Comparison of ENCODE assay signal across 15 cellular contexts in the genomic region with DNA sequence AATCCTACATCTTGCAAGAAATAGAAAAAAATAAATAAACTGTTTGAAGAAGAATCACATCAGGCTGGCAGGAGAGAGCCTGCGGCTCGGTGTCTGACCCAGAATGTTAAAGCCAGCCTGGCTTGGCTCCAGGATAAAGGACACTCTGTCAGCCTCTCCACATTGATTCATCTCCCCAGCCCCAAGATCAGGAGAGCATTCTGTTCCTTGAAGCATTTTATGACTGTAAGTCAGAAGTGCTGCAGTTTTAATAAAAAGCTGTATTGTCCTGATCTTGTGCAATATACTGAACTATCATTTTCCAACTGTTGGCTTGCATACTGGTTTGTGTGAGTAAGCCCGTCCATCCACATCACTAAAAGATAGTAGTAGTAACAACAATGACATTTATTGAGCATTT.
DNase-seq lines count a peak whose midpoint lies in the region; FAIRE-seq and TF ChIP-seq lines count a peak whose summit lies in the region.
"Had no signal": no experiment of that assay in that cellular context is flagged by ENCODE, and none has a peak within 500 bp of the region (broad histone marks: within the 10 kb centered on the region; RNA-seq: fewer than 3 reads in every experiment).

No MANE protein-coding gene starts in this region.

- H3K4me3 Mint-ChIP-seq in HFFc6, result no peak overlapping the region
- H3K4me3 Mint-ChIP-seq: CD14-positive monocyte had no signal

- intact Hi-C loops in kidney (cut with DNase I), result no loop called here
- intact Hi-C loops in prostate gland (cut with DNase I), result no loop called here

- H3K4me1 Mint-ChIP-seq in HFFc6 (ENCODE audit: low read depth), result no peaks in the 10 kb centered on the region
- H3K4me1 Mint-ChIP-seq: CD14-positive monocyte had no signal

- H3K27ac ChIP-seq in kidney (ENCODE audit: low read depth in 2 of 2, low read length in 2 of 2) (no peak overlapping the region), prostate gland (no peak overlapping the region)

- H3K9me3 ChIP-seq in kidney (ENCODE audit: control insufficient read depth in 1 of 2, low read length in 2 of 2), result peaks cover 0 to 2% of the 10 kb centered on the region in 2 donors
- no peaks in the 10 kb centered on the region for H3K9me3 ChIP-seq in prostate gland
- H3K9me3 ChIP-seq: Caco-2 had no signal

- no peak for TF ChIP-seq POLR2A in prostate gland (IDR thresholded peaks at IDR 0.05)

- H3K4me1 ChIP-seq in kidney (ENCODE audit: control insufficient read depth in 1 of 2, insufficient read depth in 1 of 2, low read depth in 1 of 2, low read length in 2 of 2), result no peaks in the 10 kb centered on the region
- peaks cover 5% of the 10 kb centered on the region for H3K4me1 ChIP-seq in prostate gland (replicated peaks)

- no peaks in the 10 kb centered on the region for H3K36me3 Mint-ChIP-seq in HFFc6 (ENCODE audit: low read depth)
- H3K36me3 Mint-ChIP-seq: CD14-positive monocyte had no signal

- 8% methylated on average over 3 of the region's 3 CpGs for whole genome bisulfite sequencing in prostate gland

- H3K27ac Mint-ChIP-seq in HFFc6, result no peak overlapping the region
- H3K27ac Mint-ChIP-seq: CD14-positive monocyte had no signal

- no peak overlapping the region for H3K4me3 ChIP-seq in kidney (ENCODE audit: low read length in 2 of 2)
- no peak overlapping the region for H3K4me3 ChIP-seq in prostate gland

- peak; percentile 94 for DNase-seq in COLO829 (ENCODE audit: low spot score)
- peak; percentile 97 for DNase-seq in SK-MEL-5 (ENCODE audit: low read depth, low spot score)
- peak; percentile 52 for DNase-seq in kidney
- peak; percentile 69 for DNase-seq in prostate gland (ENCODE audit: low spot score)
- no peak for DNase-seq in NCI-H226
- DNase-seq in HFFc6, result no peak
- no peak for DNase-seq in H4 (ENCODE audit: low spot score)
- DNase-seq: Caco-2, H7, NCI-H1092, NCI-H1694 treated with DMSO at 0.1 percent for 48 hours, NCI-H446, NCI-H748 treated with DMSO at 0.1 percent for 48 hours, SIG-M5 had no signal

- TF ChIP-seq CTCF in kidney (IDR thresholded peaks at IDR 0.05; ENCODE audit: borderline replicate concordance, extremely low read depth, insufficient read depth), result no peak
- no peak for TF ChIP-seq CTCF in prostate gland (IDR thresholded peaks at IDR 0.05)
- TF ChIP-seq CTCF in HFFc6 (IDR thresholded peaks at IDR 0.05), result no peak

- H3K27me3 ChIP-seq in prostate gland (replicated peaks; ENCODE audit: insufficient read depth), result no peaks in the 10 kb centered on the region

- peaks cover 25% of the 10 kb centered on the region for H3K9me3 Mint-ChIP-seq in HFFc6

- H3K36me3 ChIP-seq in kidney (ENCODE audit: control insufficient read depth in 1 of 2, insufficient read depth in 2 of 2, low read length in 2 of 2) (no peaks in the 10 kb centered on the region), prostate gland (no peaks in the 10 kb centered on the region)

- in situ Hi-C loops in SK-MEL-5 (cut with HindIII; ENCODE audit: low pct_unique_long_range_greater_than_20kb, low sequenced_read_pairs), result no loop called here

- no peak for FAIRE-seq in kidney (lab: Jason Lieb, UNC)

- no peak overlapping the region for H3K9ac ChIP-seq in kidney (ENCODE audit: low read length in 2 of 2)

- no peaks in the 10 kb centered on the region; the same call in 1 of the 2 replicates for H3K27me3 Mint-ChIP-seq in HFFc6 (ENCODE audit: insufficient read depth)

Comparison
In these comparisons a context has a peak if more than half of its experiments do, and no peak if none do; other contexts are left out.
1. DNase-seq: peak in COLO829 (single experiment), SK-MEL-5 (single experiment), kidney (single experiment) and prostate gland (single experiment); none in NCI-H226 (single experiment), HFFc6 (single experiment) and H4 (single experiment).